Comparison of ENCODE assay signal across 1 cellular context in the genomic region with DNA sequence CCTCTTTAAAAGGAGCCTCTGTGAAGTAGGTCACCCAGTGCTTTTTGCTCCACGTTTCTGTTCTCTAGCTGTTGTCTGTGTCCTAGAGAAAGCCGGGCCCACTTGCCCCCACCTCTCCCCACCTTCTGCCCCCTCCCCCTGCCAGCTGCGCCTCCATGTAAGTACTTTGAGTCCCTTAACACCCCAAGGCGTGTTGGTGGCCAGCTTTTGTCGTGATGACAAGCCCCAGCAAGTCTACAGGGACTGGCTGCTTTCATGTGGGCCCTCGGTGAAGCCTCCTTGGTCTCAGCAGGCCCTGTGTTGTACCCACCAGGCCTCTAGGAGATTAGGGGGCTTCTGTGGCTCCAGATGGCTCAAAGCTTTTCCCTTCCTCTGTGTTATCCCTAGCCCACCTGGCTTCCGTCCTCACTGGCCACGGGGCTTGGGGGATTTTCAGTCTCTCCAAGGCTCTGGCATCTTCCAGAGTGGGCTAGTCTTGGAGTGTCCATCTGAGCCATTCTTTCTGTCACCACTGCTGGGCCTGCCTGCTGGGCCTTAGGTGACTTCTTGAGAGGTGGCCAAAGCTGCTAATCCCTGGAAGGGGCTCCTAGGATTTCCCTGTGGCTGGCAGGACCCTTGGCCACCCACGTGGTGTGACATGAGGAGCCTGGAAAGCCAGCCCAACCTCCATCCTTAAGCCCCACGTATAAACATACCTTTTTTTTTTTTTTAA.
TF ChIP-seq lines count a peak whose summit lies in the region.

No MANE protein-coding gene starts in this region.

TF ChIP-seq in WTC11, 78 proteins besides CTCF, POLR2A, EP300 and RAD21 (continued from another document):
- TF ChIP-seq, protein P1, sequence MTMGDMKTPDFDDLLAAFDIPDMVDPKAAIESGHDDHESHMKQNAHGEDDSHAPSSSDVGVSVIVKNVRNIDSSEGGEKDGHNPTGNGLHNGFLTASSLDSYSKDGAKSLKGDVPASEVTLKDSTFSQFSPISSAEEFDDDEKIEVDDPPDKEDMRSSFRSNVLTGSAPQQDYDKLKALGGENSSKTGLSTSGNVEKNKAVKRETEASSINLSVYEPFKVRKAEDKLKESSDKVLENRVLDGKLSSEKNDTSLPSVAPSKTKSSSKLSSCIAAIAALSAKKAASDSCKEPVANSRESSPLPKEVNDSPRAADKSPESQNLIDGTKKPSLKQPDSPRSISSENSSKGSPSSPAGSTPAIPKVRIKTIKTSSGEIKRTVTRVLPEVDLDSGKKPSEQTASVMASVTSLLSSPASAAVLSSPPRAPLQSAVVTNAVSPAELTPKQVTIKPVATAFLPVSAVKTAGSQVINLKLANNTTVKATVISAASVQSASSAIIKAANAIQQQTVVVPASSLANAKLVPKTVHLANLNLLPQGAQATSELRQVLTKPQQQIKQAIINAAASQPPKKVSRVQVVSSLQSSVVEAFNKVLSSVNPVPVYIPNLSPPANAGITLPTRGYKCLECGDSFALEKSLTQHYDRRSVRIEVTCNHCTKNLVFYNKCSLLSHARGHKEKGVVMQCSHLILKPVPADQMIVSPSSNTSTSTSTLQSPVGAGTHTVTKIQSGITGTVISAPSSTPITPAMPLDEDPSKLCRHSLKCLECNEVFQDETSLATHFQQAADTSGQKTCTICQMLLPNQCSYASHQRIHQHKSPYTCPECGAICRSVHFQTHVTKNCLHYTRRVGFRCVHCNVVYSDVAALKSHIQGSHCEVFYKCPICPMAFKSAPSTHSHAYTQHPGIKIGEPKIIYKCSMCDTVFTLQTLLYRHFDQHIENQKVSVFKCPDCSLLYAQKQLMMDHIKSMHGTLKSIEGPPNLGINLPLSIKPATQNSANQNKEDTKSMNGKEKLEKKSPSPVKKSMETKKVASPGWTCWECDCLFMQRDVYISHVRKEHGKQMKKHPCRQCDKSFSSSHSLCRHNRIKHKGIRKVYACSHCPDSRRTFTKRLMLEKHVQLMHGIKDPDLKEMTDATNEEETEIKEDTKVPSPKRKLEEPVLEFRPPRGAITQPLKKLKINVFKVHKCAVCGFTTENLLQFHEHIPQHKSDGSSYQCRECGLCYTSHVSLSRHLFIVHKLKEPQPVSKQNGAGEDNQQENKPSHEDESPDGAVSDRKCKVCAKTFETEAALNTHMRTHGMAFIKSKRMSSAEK (CRISPR knock-in tag; IDR thresholded peaks at IDR 0.05; ENCODE audit: borderline replicate concordance): no peak
- TF ChIP-seq ZNF232 (CRISPR knock-in tag; IDR thresholded peaks at IDR 0.05): no peak
- TF ChIP-seq, protein P2, sequence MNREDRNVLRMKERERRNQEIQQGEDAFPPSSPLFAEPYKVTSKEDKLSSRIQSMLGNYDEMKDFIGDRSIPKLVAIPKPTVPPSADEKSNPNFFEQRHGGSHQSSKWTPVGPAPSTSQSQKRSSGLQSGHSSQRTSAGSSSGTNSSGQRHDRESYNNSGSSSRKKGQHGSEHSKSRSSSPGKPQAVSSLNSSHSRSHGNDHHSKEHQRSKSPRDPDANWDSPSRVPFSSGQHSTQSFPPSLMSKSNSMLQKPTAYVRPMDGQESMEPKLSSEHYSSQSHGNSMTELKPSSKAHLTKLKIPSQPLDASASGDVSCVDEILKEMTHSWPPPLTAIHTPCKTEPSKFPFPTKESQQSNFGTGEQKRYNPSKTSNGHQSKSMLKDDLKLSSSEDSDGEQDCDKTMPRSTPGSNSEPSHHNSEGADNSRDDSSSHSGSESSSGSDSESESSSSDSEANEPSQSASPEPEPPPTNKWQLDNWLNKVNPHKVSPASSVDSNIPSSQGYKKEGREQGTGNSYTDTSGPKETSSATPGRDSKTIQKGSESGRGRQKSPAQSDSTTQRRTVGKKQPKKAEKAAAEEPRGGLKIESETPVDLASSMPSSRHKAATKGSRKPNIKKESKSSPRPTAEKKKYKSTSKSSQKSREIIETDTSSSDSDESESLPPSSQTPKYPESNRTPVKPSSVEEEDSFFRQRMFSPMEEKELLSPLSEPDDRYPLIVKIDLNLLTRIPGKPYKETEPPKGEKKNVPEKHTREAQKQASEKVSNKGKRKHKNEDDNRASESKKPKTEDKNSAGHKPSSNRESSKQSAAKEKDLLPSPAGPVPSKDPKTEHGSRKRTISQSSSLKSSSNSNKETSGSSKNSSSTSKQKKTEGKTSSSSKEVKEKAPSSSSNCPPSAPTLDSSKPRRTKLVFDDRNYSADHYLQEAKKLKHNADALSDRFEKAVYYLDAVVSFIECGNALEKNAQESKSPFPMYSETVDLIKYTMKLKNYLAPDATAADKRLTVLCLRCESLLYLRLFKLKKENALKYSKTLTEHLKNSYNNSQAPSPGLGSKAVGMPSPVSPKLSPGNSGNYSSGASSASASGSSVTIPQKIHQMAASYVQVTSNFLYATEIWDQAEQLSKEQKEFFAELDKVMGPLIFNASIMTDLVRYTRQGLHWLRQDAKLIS (CRISPR knock-in tag; IDR thresholded peaks at IDR 0.05; ENCODE audit: borderline replicate concordance): no peak
- TF ChIP-seq SOX15 (CRISPR knock-in tag; IDR thresholded peaks at IDR 0.05): no peak
- TF ChIP-seq ELF4 (CRISPR knock-in tag; IDR thresholded peaks at IDR 0.05; ENCODE audit: low read depth): no peak
- TF ChIP-seq KAT7 (CRISPR knock-in tag; IDR thresholded peaks at IDR 0.05; ENCODE audit: borderline replicate concordance): no peak
- no peak for TF ChIP-seq NFE2L1 (CRISPR knock-in tag; IDR thresholded peaks at IDR 0.05)
